1 cellular context compared by ENCODE assay signal in genomic region chr1:2133039-2133878, GRCh38.
TF ChIP-seq lines count a peak whose summit lies in the region.

No MANE protein-coding gene starts in this region.

TF ChIP-seq in K562, 482 proteins besides CTCF, POLR2A, EP300 and RAD21 (continued from another document and continues in another):
- TF ChIP-seq FOXA3 (CRISPR knock-in tag; conservative IDR thresholded peaks at IDR 0.05 in 1 of 2, IDR thresholded peaks at IDR 0.05 in 1 of 2) (no peak), PCBP2 (IDR thresholded peaks at IDR 0.05; ENCODE audit: low read depth, low read length, poor library complexity, severe bottlenecking) (no peak), SNIP1 (IDR thresholded peaks at IDR 0.05; ENCODE audit: low read depth) (no peak), PRDM10 (IDR thresholded peaks at IDR 0.05; ENCODE audit: partially characterized antibody) (peak; percentile 22), FIP1L1 (IDR thresholded peaks at IDR 0.05; ENCODE audit: low read depth, low read length, poor library complexity, severe bottlenecking) (no peak), HNRNPK (IDR thresholded peaks at IDR 0.05; ENCODE audit: low read depth, low read length, poor library complexity, severe bottlenecking) (peak; percentile 91), ARID3B (CRISPR knock-in tag; IDR thresholded peaks at IDR 0.05; ENCODE audit: borderline replicate concordance) (no peak), E2F1 (CRISPR knock-in tag; IDR thresholded peaks at IDR 0.05) (no peak), ZNF282 (CRISPR knock-in tag; IDR thresholded peaks at IDR 0.05) (no peak), HOXB6 (CRISPR knock-in tag; IDR thresholded peaks at IDR 0.05; ENCODE audit: borderline replicate concordance) (no peak), KDM1A (IDR thresholded peaks at IDR 0.05) (no peak), HNRNPLL (IDR thresholded peaks at IDR 0.05; ENCODE audit: low read depth, low read length, poor library complexity, severe bottlenecking) (peak; percentile 75), ID3 (CRISPR knock-in tag; IDR thresholded peaks at IDR 0.05) (no peak), ID3 (tag; IDR thresholded peaks at IDR 0.05) (no peak), THRB (CRISPR knock-in tag; conservative IDR thresholded peaks at IDR 0.05) (no peak), POLR2AphosphoS5 (IDR thresholded peaks at IDR 0.05; ENCODE audit: control insufficient read depth, insufficient read depth, low read depth, low read length) (no peak), ZNF707 (CRISPR knock-in tag; conservative IDR thresholded peaks at IDR 0.05) (no peak), NR2C2 (CRISPR knock-in tag; IDR thresholded peaks at IDR 0.05) (no peak), NR2C2 (tag; IDR thresholded peaks at IDR 0.05) (no peak), HES1 (IDR thresholded peaks at IDR 0.05; ENCODE audit: low read depth) (no peak), ZNF583 (CRISPR knock-in tag; IDR thresholded peaks at IDR 0.05) (no peak), ETV5 (CRISPR knock-in tag; IDR thresholded peaks at IDR 0.05; ENCODE audit: low read depth) (no peak), CBX5 (IDR thresholded peaks at IDR 0.05; ENCODE audit: borderline replicate concordance, low read depth) (no peak), WHSC1 (IDR thresholded peaks at IDR 0.05; ENCODE audit: low read length) (peak; percentile 69), TSC22D4 (tag; IDR thresholded peaks at IDR 0.05) (no peak), YBX1 (IDR thresholded peaks at IDR 0.05) (no peak), ZKSCAN1 (IDR thresholded peaks at IDR 0.05; ENCODE audit: low read depth, low read length) (no peak), NCOA2 (IDR thresholded peaks at IDR 0.05; ENCODE audit: partially characterized antibody in 2 of 2) (no peak), STAT5B (CRISPR knock-in tag; IDR thresholded peaks at IDR 0.05) (no peak), CBX2 (IDR thresholded peaks at IDR 0.05; ENCODE audit: insufficient read depth, low read length, poor library complexity, severe bottlenecking) (no peak), ZC3H11A (IDR thresholded peaks at IDR 0.05; ENCODE audit: low read depth, low read length) (no peak), SP2 (IDR thresholded peaks at IDR 0.05; ENCODE audit: extremely low read depth, low read depth, low read length, poor library complexity, severe bottlenecking) (no peak), CBX3 (IDR thresholded peaks at IDR 0.05; ENCODE audit: borderline replicate concordance in 1 of 2, low read length in 2 of 2) (no peak), ZNF407 (IDR thresholded peaks at IDR 0.05; ENCODE audit: low read depth) (no peak), FOXJ3 (CRISPR knock-in tag; IDR thresholded peaks at IDR 0.05) (no peak), ETS1 (conservative IDR thresholded peaks at IDR 0.05; ENCODE audit: control insufficient read depth, low read depth, low read length) (peak; percentile 79; the same call in 1 of the 2 replicates), FOXJ2 (tag; IDR thresholded peaks at IDR 0.05) (no peak), PHB (CRISPR knock-in tag; IDR thresholded peaks at IDR 0.05) (no peak), FOXP1 (CRISPR knock-in tag; IDR thresholded peaks at IDR 0.05) (no peak), CREB3L1 (IDR thresholded peaks at IDR 0.05; ENCODE audit: borderline replicate concordance, low read depth) (no peak; the same call in 1 of the 2 replicates), ZNF695 (CRISPR knock-in tag; IDR thresholded peaks at IDR 0.05) (no peak), ZNF766 (CRISPR knock-in tag; conservative IDR thresholded peaks at IDR 0.05) (no peak)
